Comparison of ENCODE assay signal across 25 cellular contexts in the genomic region with DNA sequence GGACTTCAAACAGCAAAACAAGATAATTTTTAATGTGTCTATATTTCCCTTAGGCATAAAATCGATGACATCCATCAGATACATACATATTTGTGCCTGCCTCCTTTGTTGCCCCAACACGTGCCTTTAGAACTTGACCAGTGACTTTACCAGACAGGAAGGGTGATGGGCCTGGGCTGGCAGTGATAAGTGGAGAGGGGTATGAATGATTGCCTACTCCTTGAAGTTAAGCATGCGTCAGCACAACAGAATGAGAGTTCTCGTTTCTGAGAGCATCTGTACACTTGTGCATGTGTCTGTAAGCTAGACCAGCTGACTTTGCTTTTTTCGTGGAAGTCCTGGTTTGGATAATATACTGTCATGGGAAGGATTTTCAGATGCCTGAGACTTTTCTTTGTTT. TPM values are rescaled to one million over a fixed set of nuclear protein-coding genes. Genes with fewer than 3 reads are reported as not detected.
"Had no signal": no experiment of that assay in that cellular context is flagged by ENCODE, and none has a peak within 500 bp of the region (broad histone marks: within the 10 kb centered on the region; RNA-seq: fewer than 3 reads in every experiment).

No MANE protein-coding gene starts in this region.

- H3K27me3 Mint-ChIP-seq: stimulated activated naive B cell treated with anti-CD40 and anti-IgM and Interleukin-4, amounts not matched to agents 10 μg/mL and 1 μg/mL and 100 μg/mL, for 72 hours had no signal

- DNase-seq: effector CD8-positive, alpha-beta T cell; endodermal cell; foreskin keratinocyte; heart right ventricle; hypothalamus; immature natural killer cell; islet precursor cell; kidney glomerular epithelial cell; left colon; left ventricle myocardium superior; lower lobe of right lung; naive thymus-derived CD8-positive, alpha-beta T cell; nephron progenitor cell; nucleus accumbens; posterior cingulate gyrus; psoas muscle; right cardiac atrium; spleen; stimulated activated CD4-positive, alpha-beta T cell treated with anti-CD3 and anti-CD28 coated beads, Interleukin-4, amount 100 ng/mL, for 4 hours; stimulated activated naive B cell treated with anti-CD40 and anti-IgM and Interleukin-4, amounts not matched to agents 10 μg/mL and 1 μg/mL and 100 μg/mL, for 72 hours; upper lobe of left lung had no signal

- H3K9me3 Mint-ChIP-seq: endodermal cell; naive thymus-derived CD8-positive, alpha-beta T cell; nephron progenitor cell; stimulated activated naive CD8-positive, alpha-beta T cell treated with anti-CD3 and anti-CD28 coated beads, Interleukin-15, Interleukin-2, amounts not matched to agents 100 ng/mL and 50 ng/mL, for 24 hours had no signal

- H3K4me3 Mint-ChIP-seq: endodermal cell; immature natural killer cell; naive thymus-derived CD8-positive, alpha-beta T cell; nephron progenitor cell; stimulated activated naive B cell treated with anti-CD40 and anti-IgM and Interleukin-4, amounts not matched to agents 10 μg/mL and 1 μg/mL and 100 μg/mL, for 72 hours; stimulated activated naive CD8-positive, alpha-beta T cell treated with anti-CD3 and anti-CD28 coated beads, Interleukin-15, Interleukin-2, amounts not matched to agents 100 ng/mL and 50 ng/mL, for 24 hours had no signal

- H3K27ac Mint-ChIP-seq: endodermal cell; immature natural killer cell; naive thymus-derived CD8-positive, alpha-beta T cell; nephron progenitor cell; stimulated activated naive B cell treated with anti-CD40 and anti-IgM and Interleukin-4, amounts not matched to agents 10 μg/mL and 1 μg/mL and 100 μg/mL, for 72 hours; stimulated activated naive CD8-positive, alpha-beta T cell treated with anti-CD3 and anti-CD28 coated beads, Interleukin-15, Interleukin-2, amounts not matched to agents 100 ng/mL and 50 ng/mL, for 24 hours had no signal

- H3K36me3 Mint-ChIP-seq: immature natural killer cell; naive thymus-derived CD8-positive, alpha-beta T cell; stimulated activated naive B cell treated with anti-CD40 and anti-IgM and Interleukin-4, amounts not matched to agents 10 μg/mL and 1 μg/mL and 100 μg/mL, for 72 hours had no signal

- H3K4me1 Mint-ChIP-seq: endodermal cell; immature natural killer cell; naive thymus-derived CD8-positive, alpha-beta T cell; nephron progenitor cell; stimulated activated naive B cell treated with anti-CD40 and anti-IgM and Interleukin-4, amounts not matched to agents 10 μg/mL and 1 μg/mL and 100 μg/mL, for 72 hours had no signal

RNA-seq across cellular contexts. Expression of gene COL6A6, which starts 54.9 kb away (rescaled TPM):
- total RNA-seq: foreskin keratinocyte; gastroesophageal sphincter; left colon; naive thymus-derived CD8-positive, alpha-beta T cell; osteocyte; renal cortical epithelial cell had no signal
